8 cellular contexts compared by ENCODE assay signal in the genomic region with DNA sequence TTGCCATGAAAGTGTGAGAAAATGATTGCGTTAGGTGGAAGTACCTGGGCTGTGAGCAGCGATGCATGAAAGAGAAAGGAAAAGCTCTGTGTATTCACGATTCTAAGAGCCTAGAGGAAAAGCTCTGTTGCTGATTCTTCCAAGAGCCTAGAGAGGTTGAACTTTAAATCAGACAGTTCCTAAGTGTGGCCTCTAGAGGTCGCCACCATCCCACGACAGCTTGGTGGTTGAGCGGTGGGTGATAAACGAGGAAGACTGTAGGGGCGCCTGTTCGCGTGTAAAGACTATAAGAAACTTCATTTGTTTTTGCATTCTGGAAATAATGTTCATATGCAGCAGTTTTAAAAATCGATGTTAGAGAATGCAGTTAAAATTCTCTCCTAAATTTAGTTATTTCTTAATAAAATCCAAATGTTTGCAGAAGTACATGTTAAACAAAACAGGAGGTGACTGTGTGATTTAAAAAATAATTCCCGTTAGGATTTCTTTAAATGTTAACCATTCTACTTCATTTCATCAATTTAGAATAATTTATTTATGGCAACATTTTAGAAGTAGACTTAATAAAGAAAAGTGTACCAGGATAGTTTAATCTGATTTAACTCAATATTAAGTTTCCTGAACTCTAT.
DNase-seq lines count a peak whose midpoint lies in the region; ATAC-seq and TF ChIP-seq lines count a peak whose summit lies in the region.

No MANE protein-coding gene starts in this region.

- peaks cover 2% of the 10 kb centered on the region for H3K4me1 Mint-ChIP-seq in activated CD8-positive, alpha-beta memory T cell treated with anti-CD3 and anti-CD28 coated beads, Interleukin-2, amount 10 ng/mL, durations not matched to agents 7 days and 5 days

- no peaks in the 10 kb centered on the region for H3K36me3 Mint-ChIP-seq in activated CD8-positive, alpha-beta memory T cell treated with anti-CD3 and anti-CD28 coated beads, Interleukin-2, amount 10 ng/mL, durations not matched to agents 7 days and 5 days

- DNase-seq in activated naive CD4-positive, alpha-beta T cell treated with Interleukin-2 at 50 U/mL for 16 hours: peak; percentile 62
- no peak for DNase-seq in activated naive CD4-positive, alpha-beta T cell (lab: John Stamatoyannopoulos, UW)
- DNase-seq in NCI-H748 (lab: John Stamatoyannopoulos, UW; ENCODE audit: unreplicated experiment) (peak; percentile 91), foreskin fibroblast (peak in 1 of 2 donors; percentile 17)
- peak; percentile 72 for DNase-seq in activated CD8-positive, alpha-beta memory T cell treated with anti-CD3 and anti-CD28 coated beads, Interleukin-2, amount 10 ng/mL, durations not matched to agents 7 days and 5 days
- peak; percentile 54 to 60 for DNase-seq in stimulated activated CD4-positive, alpha-beta T cell treated with anti-CD3 and anti-CD28 coated beads, Interleukin-2, amount 100 ng/mL, for 48 hours

- TF ChIP-seq CTCF in foreskin fibroblast (IDR thresholded peaks at IDR 0.05; ENCODE audit: low read depth, low read length): peak; percentile 56

- CTCF ChIA-PET in activated CD8-positive, alpha-beta memory T cell treated with anti-CD3 and anti-CD28 coated beads, Interleukin-2, amount 10 ng/mL, durations not matched to agents 7 days and 5 days (lab: Charles Lee): interaction anchor here (0.6 to 4.6 kb wide), 18 partner anchors 9 to 1039 kb away, joined by 3 to 15 read pairs (median 4); no protein-coding TSS in a partner anchor

- H3K27me3 Mint-ChIP-seq in activated CD8-positive, alpha-beta memory T cell treated with anti-CD3 and anti-CD28 coated beads, Interleukin-2, amount 10 ng/mL, durations not matched to agents 7 days and 5 days: peaks cover 34% of the 10 kb centered on the region

- peak; percentile 64 for ATAC-seq in HG03175 (IDR thresholded peaks at IDR 0.05; ENCODE audit: unreplicated experiment)
- peak; percentile 69 for ATAC-seq in activated CD8-positive, alpha-beta memory T cell treated with anti-CD3 and anti-CD28 coated beads, Interleukin-2, amount 10 ng/mL, durations not matched to agents 7 days and 5 days
- no peak for ATAC-seq in HG02885 (IDR thresholded peaks at IDR 0.05; ENCODE audit: poor library complexity, unreplicated experiment)

- H3K9me3 Mint-ChIP-seq in activated CD8-positive, alpha-beta memory T cell treated with anti-CD3 and anti-CD28 coated beads, Interleukin-2, amount 10 ng/mL, durations not matched to agents 7 days and 5 days (ENCODE audit: low read depth): peaks cover 2% of the 10 kb centered on the region

- no peak overlapping the region for H3K4me3 ChIP-seq in foreskin fibroblast (ENCODE audit: low read depth in 1 of 2, low read length in 2 of 2)

- no peak overlapping the region for H3K27ac Mint-ChIP-seq in activated CD8-positive, alpha-beta memory T cell treated with anti-CD3 and anti-CD28 coated beads, Interleukin-2, amount 10 ng/mL, durations not matched to agents 7 days and 5 days

- H3K4me3 Mint-ChIP-seq in activated CD8-positive, alpha-beta memory T cell treated with anti-CD3 and anti-CD28 coated beads, Interleukin-2, amount 10 ng/mL, durations not matched to agents 7 days and 5 days: no peak overlapping the region

Comparison
In these comparisons a context has a peak if more than half of its experiments do, and no peak if none do; other contexts are left out.
1. DNase-seq: peak in activated naive CD4-positive, alpha-beta T cell treated with Interleukin-2 at 50 U/mL for 16 hours (single experiment), NCI-H748 (single experiment), activated CD8-positive, alpha-beta memory T cell treated with anti-CD3 and anti-CD28 coated beads, Interleukin-2, amount 10 ng/mL, durations not matched to agents 7 days and 5 days (single experiment) and stimulated activated CD4-positive, alpha-beta T cell treated with anti-CD3 and anti-CD28 coated beads, Interleukin-2, amount 100 ng/mL, for 48 hours (2 of 2); none in activated naive CD4-positive, alpha-beta T cell (0 of 4).